ENCODE assay signal across 9 cellular contexts in the genomic region with DNA sequence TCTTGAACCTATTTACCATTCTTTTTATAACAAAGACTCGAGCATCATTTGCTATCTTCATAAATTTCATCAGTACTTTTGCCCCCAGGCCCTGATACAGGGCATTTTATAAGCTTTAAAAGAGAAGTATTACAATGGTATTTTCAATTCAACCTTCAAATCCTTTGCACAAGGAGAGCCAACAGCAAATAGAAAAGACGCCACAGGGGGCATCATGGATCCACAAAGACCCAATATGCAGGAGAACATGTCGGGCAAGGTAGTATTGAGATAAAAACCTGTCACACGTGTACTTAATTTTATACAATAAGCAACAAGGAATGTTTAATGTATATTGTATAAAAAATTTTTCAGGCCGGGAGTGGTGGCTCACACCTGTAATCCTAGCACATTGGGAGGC. TPM values are rescaled to one million over a fixed set of nuclear protein-coding genes. Genes with fewer than 3 reads are reported as not detected.
DNase-seq lines count a peak whose midpoint lies in the region; ATAC-seq and TF ChIP-seq lines count a peak whose summit lies in the region.
"Had no signal": no experiment of that assay in that cellular context is flagged by ENCODE, and none has a peak within 500 bp of the region (broad histone marks: within the 10 kb centered on the region; RNA-seq: fewer than 3 reads in every experiment).

No MANE protein-coding gene starts in this region.

- H3K27me3 ChIP-seq in muscle layer of colon (ENCODE audit: control insufficient read depth in 1 of 2, insufficient read depth in 2 of 2, low read length in 2 of 2), result no peaks in the 10 kb centered on the region

- H3K27ac ChIP-seq in muscle layer of colon (ENCODE audit: low read depth, low read length), result peak overlapping the region; percentile 91
- H3K27ac ChIP-seq: WERI-Rb-1 had no signal

- DNase-seq in activated naive CD4-positive, alpha-beta T cell treated with Interleukin-2 at 50 U/mL for 16 hours, result no peak
- no peak for DNase-seq in type B pancreatic cell (ENCODE audit: extremely low spot score, unreplicated experiment)
- no peak for DNase-seq in cortex of kidney (lab: John Stamatoyannopoulos, UW)
- DNase-seq in CD1c-positive myeloid dendritic cell (ENCODE audit: extremely low spot score), result no peak
- DNase-seq: WERI-Rb-1 had no signal

- no peaks in the 10 kb centered on the region for H3K9me3 Mint-ChIP-seq in activated naive CD4-positive, alpha-beta T cell treated with anti-CD3 and anti-CD28 coated beads, Interleukin-2, amount 50 U/mL, for 24 hours
- no peaks in the 10 kb centered on the region for H3K9me3 Mint-ChIP-seq in activated naive CD8-positive, alpha-beta T cell (ENCODE audit: low read depth)
- H3K9me3 Mint-ChIP-seq in type B pancreatic cell, result no peaks in the 10 kb centered on the region

- H3K4me1 Mint-ChIP-seq in activated naive CD4-positive, alpha-beta T cell treated with anti-CD3 and anti-CD28 coated beads, Interleukin-2, amount 50 U/mL, for 24 hours, result peaks cover 77% of the 10 kb centered on the region
- H3K4me1 Mint-ChIP-seq in activated naive CD8-positive, alpha-beta T cell (ENCODE audit: low read depth), result peaks cover 77% of the 10 kb centered on the region
- H3K4me1 Mint-ChIP-seq in type B pancreatic cell (ENCODE audit: unreplicated experiment), result peaks cover 30% of the 10 kb centered on the region

- peak overlapping the region; percentile 21 for H3K9ac ChIP-seq in muscle layer of colon (ENCODE audit: low read length)

- H3K4me3 ChIP-seq in muscle layer of colon (ENCODE audit: low read depth in 1 of 2, low read length in 2 of 2), result no peak overlapping the region

- H3K9me3 ChIP-seq in muscle layer of colon (ENCODE audit: low read length), result no peaks in the 10 kb centered on the region

- no peaks in the 10 kb centered on the region for H3K36me3 ChIP-seq in muscle layer of colon (ENCODE audit: insufficient read depth, low read length)

- peaks cover 9% of the 10 kb centered on the region for H3K36me3 Mint-ChIP-seq in activated naive CD4-positive, alpha-beta T cell treated with anti-CD3 and anti-CD28 coated beads, Interleukin-2, amount 50 U/mL, for 24 hours
- peaks cover 19% of the 10 kb centered on the region for H3K36me3 Mint-ChIP-seq in activated naive CD8-positive, alpha-beta T cell
- peaks cover 21% of the 10 kb centered on the region for H3K36me3 Mint-ChIP-seq in type B pancreatic cell

- ATAC-seq in GM19467 (IDR thresholded peaks at IDR 0.05; ENCODE audit: unreplicated experiment), result no peak

- peaks cover 80% of the 10 kb centered on the region for H3K4me1 ChIP-seq in muscle layer of colon (ENCODE audit: insufficient read depth, low read length)

- TF ChIP-seq CTCF in type B pancreatic cell (conservative IDR thresholded peaks at IDR 0.05), result peak; percentile 52

- peak overlapping the region; percentile 23 for H3K27ac Mint-ChIP-seq in activated naive CD4-positive, alpha-beta T cell treated with anti-CD3 and anti-CD28 coated beads, Interleukin-2, amount 50 U/mL, for 24 hours
- H3K27ac Mint-ChIP-seq in activated naive CD8-positive, alpha-beta T cell, result peak overlapping the region; percentile 88
- peak overlapping the region; percentile 26 for H3K27ac Mint-ChIP-seq in type B pancreatic cell

- no peaks in the 10 kb centered on the region for H3K27me3 Mint-ChIP-seq in activated naive CD4-positive, alpha-beta T cell treated with anti-CD3 and anti-CD28 coated beads, Interleukin-2, amount 50 U/mL, for 24 hours
- H3K27me3 Mint-ChIP-seq in activated naive CD8-positive, alpha-beta T cell, result no peaks in the 10 kb centered on the region
- H3K27me3 Mint-ChIP-seq in type B pancreatic cell, result no peaks in the 10 kb centered on the region

- peak overlapping the region; percentile 19 for H3K4me3 Mint-ChIP-seq in activated naive CD4-positive, alpha-beta T cell treated with anti-CD3 and anti-CD28 coated beads, Interleukin-2, amount 50 U/mL, for 24 hours
- peak overlapping the region; percentile 52 for H3K4me3 Mint-ChIP-seq in activated naive CD8-positive, alpha-beta T cell
- no peak overlapping the region for H3K4me3 Mint-ChIP-seq in type B pancreatic cell

RNA-seq across cellular contexts. Expression of gene MAP3K14, which starts 10.2 kb away (rescaled TPM):
- 10.4 and 11.2 TPM in 2 replicates for total RNA-seq in type B pancreatic cell (ENCODE audit: low replicate concordance)

RNA-seq across cellular contexts. Expression of gene SPATA32, which starts 44.7 kb away (rescaled TPM):
- not detected in 2 replicates for total RNA-seq in type B pancreatic cell (ENCODE audit: low replicate concordance)

Comparison
In these comparisons a context has a peak if more than half of its experiments do, and no peak if none do; other contexts are left out.
1. H3K27ac Mint-ChIP-seq: peak in every context shown above with its lines; median percentile 88 in activated naive CD8-positive, alpha-beta T cell; 26 in type B pancreatic cell; 23 in activated naive CD4-positive, alpha-beta T cell treated with anti-CD3 and anti-CD28 coated beads, Interleukin-2, amount 50 U/mL, for 24 hours.